Comparison of ENCODE assay signal across 9 cellular contexts in genomic region chr18:62521588-62521987, GRCh38. TPM values are rescaled to one million over a fixed set of nuclear protein-coding genes. Genes with fewer than 3 reads are reported as not detected.
DNase-seq lines count a peak whose midpoint lies in the region; ATAC-seq, FAIRE-seq and TF ChIP-seq lines count a peak whose summit lies in the region.
"Had no signal": no experiment of that assay in that cellular context is flagged by ENCODE, and none has a peak within 500 bp of the region (broad histone marks: within the 10 kb centered on the region; RNA-seq: fewer than 3 reads in every experiment).

No MANE protein-coding gene starts in this region.

- in situ Hi-C loops in HepG2 (cut with HindIII; ENCODE audit: extremely low pct_ligation_motif_present, low pct_unique_long_range_greater_than_20kb), result loop anchor here (5.0 to 10.0 kb wide), 2 partner anchors 67 to 94 kb away; no protein-coding TSS in a partner anchor

- POLR2A ChIA-PET in HepG2 (lab: Yijun Ruan, JAX), result interaction anchor here (1.3 to 5.3 kb wide), 9 partner anchors 10 to 101 kb away, joined by 4 to 41 read pairs (median 13); no protein-coding TSS in a partner anchor

- ATAC-seq in left ventricle myocardium superior, result no peak
- ATAC-seq in HepG2, result no peak

- H3K9ac ChIP-seq in HepG2 (ENCODE audit: insufficient read depth, low read depth, low read length), result peak overlapping the region; percentile 96

- 6% methylated on average over 2 of the region's 2 CpGs for WGBS in HepG2 (ENCODE audit: low lambda C conversion rate)

- no peaks in the 10 kb centered on the region for H3K9me3 ChIP-seq in left ventricle myocardium inferior (replicated peaks)
- no peaks in the 10 kb centered on the region for H3K9me3 ChIP-seq in HepG2 (ENCODE audit: low read length)

- intact Hi-C loops in left ventricle myocardium inferior (cut with micrococcal nuclease) (no loop called here), left ventricle myocardium superior (cut with micrococcal nuclease) (loop anchor here (5.0 kb wide), 1 partner anchor 94 kb away; no protein-coding TSS in a partner anchor), HepG2 (cut with micrococcal nuclease; ENCODE audit: unreplicated experiment) (loop anchor here (1.0 to 10.0 kb wide), 2 partner anchors 35 to 337 kb away; partner anchors contain the start of genes PIGN and RELCH)

- TF ChIP-seq EP300 in HepG2 (IDR thresholded peaks at IDR 0.05; ENCODE audit: low read depth in 2 of 2, low read length in 2 of 2) (no peak), HepG2 (CRISPR knock-in tag; IDR thresholded peaks at IDR 0.05; ENCODE audit: borderline replicate concordance) (no peak)

- H3K36me3 Mint-ChIP-seq in activated naive CD8-positive, alpha-beta T cell treated with anti-CD3 and anti-CD28 coated beads for 36 hours, result peaks cover 26% of the 10 kb centered on the region

- H3K4me3 ChIP-seq in left ventricle myocardium inferior (peak overlapping the region; percentile 97), HepG2 (replicated peaks in 1 of 3; ENCODE audit: insufficient read depth in 1 of 3, low read depth in 2 of 3, low read length in 3 of 3) (peak overlapping the region; percentile 81 to 98 (median 96); a peak in 5 of 6 replicates)

- peak; percentile 53 for FAIRE-seq in HepG2 (lab: Jason Lieb, UNC)

- no TSS peak for BruUV-seq in HepG2 (replicated peaks; lab: Mats Ljungman, UMichigan)

- H4K20me1 ChIP-seq in HepG2 (ENCODE audit: insufficient read depth, low read length), result peaks cover 3% of the 10 kb centered on the region; the same call in 1 of the 2 replicates

- CTCF ChIA-PET in HepG2 (lab: Yijun Ruan, JAX; ENCODE audit: low intra/inter-chr PET ratio, low total read pairs), result interaction anchor here (1.4 kb wide), 1 partner anchor 95 kb away, joined by 4 read pairs; no protein-coding TSS in a partner anchor

- peaks cover 31% of the 10 kb centered on the region for H3K4me1 Mint-ChIP-seq in activated naive CD8-positive, alpha-beta T cell treated with anti-CD3 and anti-CD28 coated beads for 36 hours

- H3K4me3 Mint-ChIP-seq in activated naive CD8-positive, alpha-beta T cell treated with anti-CD3 and anti-CD28 coated beads for 36 hours, result peak overlapping the region; percentile 85

- TF ChIP-seq CTCF in left ventricle myocardium inferior (IDR thresholded peaks at IDR 0.05; ENCODE audit: borderline replicate concordance), result no peak
- no peak for TF ChIP-seq CTCF in HepG2 (CRISPR knock-in tag; IDR thresholded peaks at IDR 0.05)

- TF ChIP-seq RAD21 in HepG2 (CRISPR knock-in tag; IDR thresholded peaks at IDR 0.05), result no peak

- peaks cover 2% of the 10 kb centered on the region for H3K9me3 Mint-ChIP-seq in activated naive CD8-positive, alpha-beta T cell treated with anti-CD3 and anti-CD28 coated beads for 36 hours

- H3K36me3 ChIP-seq in left ventricle myocardium inferior (no peaks in the 10 kb centered on the region), HepG2 (replicated peaks in 1 of 2; ENCODE audit: control insufficient read depth in 1 of 2, insufficient read depth in 2 of 2, low read length in 2 of 2) (0 out of 5 replicates have a peak, but pooled peaks cover 0 to 4% of the 10 kb centered on the region in 2 experiments)

- H3K79me2 ChIP-seq in HepG2 (ENCODE audit: insufficient read depth, low read length), result peaks cover 70% of the 10 kb centered on the region

- H3K4me1 ChIP-seq in left ventricle myocardium inferior, result peaks cover 50% of the 10 kb centered on the region
- peaks cover 33% of the 10 kb centered on the region for H3K4me1 ChIP-seq in HepG2 (ENCODE audit: insufficient read depth, low read length)

- no peaks in the 10 kb centered on the region for H3K27me3 Mint-ChIP-seq in activated naive CD8-positive, alpha-beta T cell treated with anti-CD3 and anti-CD28 coated beads for 36 hours

- H3K27me3 ChIP-seq in left ventricle myocardium inferior (ENCODE audit: low read depth) (no peaks in the 10 kb centered on the region), HepG2 (ENCODE audit: control insufficient read depth in 1 of 2, insufficient read depth in 2 of 2, low read length in 2 of 2) (no peaks in the 10 kb centered on the region; a peak in 1 of 5 replicates)

- H3K27ac ChIP-seq in left ventricle myocardium inferior (replicated peaks) (no peak overlapping the region), HepG2 (ENCODE audit: extremely low read length, insufficient read depth, low read length) (peak overlapping the region; percentile 92)

- no peak for TF ChIP-seq POLR2A in HepG2 (IDR thresholded peaks at IDR 0.05; ENCODE audit: insufficient read depth in 1 of 2, low read depth in 2 of 2, low read length in 2 of 2)

- H2AFZ ChIP-seq in HepG2 (ENCODE audit: low read length), result no peak overlapping the region

- DNase-seq in left ventricle myocardium inferior (no peak), left ventricle myocardium superior (no peak), HepG2 (ENCODE audit: low spot score) (peak; percentile 56), H4 (ENCODE audit: low spot score) (no peak), hepatic stellate cell (ENCODE audit: low spot score) (no peak), COR-L47 (lab: John Stamatoyannopoulos, UW) (no peak), anterior cingulate cortex (lab: John Stamatoyannopoulos, UW) (no peak)
- DNase-seq in activated naive CD8-positive, alpha-beta T cell treated with anti-CD3 and anti-CD28 coated beads for 36 hours, result no peak
- DNase-seq: NCI-H1436 had no signal

- H3K27ac Mint-ChIP-seq in activated naive CD8-positive, alpha-beta T cell treated with anti-CD3 and anti-CD28 coated beads for 36 hours, result peak overlapping the region; percentile 77

- peak overlapping the region; percentile 81 for H3K4me2 ChIP-seq in HepG2 (ENCODE audit: low read depth, low read length)

TF ChIP-seq in HepG2, 621 proteins besides CTCF, POLR2A, EP300 and RAD21 (continues in another document):
- TF ChIP-seq ZNF326 (CRISPR knock-in tag; IDR thresholded peaks at IDR 0.05; ENCODE audit: borderline replicate concordance) (no peak), USF2 (IDR thresholded peaks at IDR 0.05; ENCODE audit: low read depth, low read length) (no peak), USF2 (CRISPR knock-in tag; IDR thresholded peaks at IDR 0.05; ENCODE audit: borderline replicate concordance) (no peak), RXRB (CRISPR knock-in tag; IDR thresholded peaks at IDR 0.05; ENCODE audit: borderline replicate concordance) (peak; percentile 26; the same call in 1 of the 2 replicates), TRAFD1 (CRISPR knock-in tag; IDR thresholded peaks at IDR 0.05; ENCODE audit: borderline replicate concordance) (no peak)

RNA-seq across cellular contexts. Expression of gene ZCCHC2, which starts 1.2 kb away (rescaled TPM):
- total RNA-seq in left ventricle myocardium inferior (13.1 TPM), left ventricle myocardium superior (18.0 TPM), HepG2 (2016; rRNA removed; fragmentation: Illumina TruSeq; extraction: Trizol) (76.1 and 76.5 TPM in 2 replicates)
- 10 to 100 TPM; 25.1 to 28.9 TPM for total RNA-seq in activated naive CD8-positive, alpha-beta T cell treated with anti-CD3 and anti-CD28 coated beads for 36 hours
- 177 and 189 TPM in 2 replicates for total RNA-seq in HepG2 (2016; cell fraction: cytosol; rRNA removed; fragmentation: Illumina TruSeq; extraction: Trizol; ENCODE audit: low read depth)
- 71.7 and 74.4 TPM in 2 replicates for total RNA-seq in HepG2 (2016; cell fraction: insoluble cytoplasmic fraction; rRNA removed; fragmentation: Illumina TruSeq; extraction: Trizol)
- 60.3 and 72.3 TPM in 2 replicates for total RNA-seq in HepG2 (2016; cell fraction: membrane; rRNA removed; fragmentation: Illumina TruSeq; extraction: Trizol)
- 106 and 120 TPM in 2 replicates for total RNA-seq in HepG2 (2016; cell fraction: nucleus; rRNA removed; fragmentation: Illumina TruSeq; extraction: Trizol)
- polyA plus RNA-seq in HepG2 (2011; rRNA removed), result 52.2 and 62.5 TPM in 2 replicates
- 39.3 and 44.4 TPM in 2 replicates for polyA plus RNA-seq in HepG2 (2011; cell fraction: cytosol; rRNA removed)
- polyA plus RNA-seq in HepG2 (2011; cell fraction: nucleus; rRNA removed), result 79.8 and 99.4 TPM in 2 replicates
- 25.6 and 27.8 TPM in 2 replicates for polyA plus RNA-seq in HepG2 (2012)
- 4.7 and 5.0 TPM in 2 replicates for polyA plus RNA-seq in HepG2 (2016; cell fraction: cytosol; fragmentation: Illumina TruSeq; extraction: Trizol; ENCODE audit: low read depth)
- polyA plus RNA-seq in HepG2 (2016; cell fraction: insoluble cytoplasmic fraction; fragmentation: Illumina TruSeq; extraction: Trizol; ENCODE audit: low read depth), result 53.3 and 60.9 TPM in 2 replicates
- polyA plus RNA-seq in HepG2 (2016; cell fraction: membrane; fragmentation: Illumina TruSeq; extraction: Trizol; ENCODE audit: low read depth), result 13.0 and 14.6 TPM in 2 replicates
- polyA plus RNA-seq in HepG2 (2016; cell fraction: nucleus; fragmentation: Illumina TruSeq; extraction: Trizol; ENCODE audit: insufficient read depth, low read depth), result 129 and 143 TPM in 2 replicates
- 58.0 and 138 TPM in 2 replicates for polyA minus RNA-seq in HepG2 (2011; rRNA and poly(A)+ RNA removed; ENCODE audit: low replicate concordance)
- 42.1 and 44.2 TPM in 2 replicates for polyA minus RNA-seq in HepG2 (2011; cell fraction: cytosol; rRNA and poly(A)+ RNA removed)
- polyA minus RNA-seq in HepG2 (2011; cell fraction: nucleus; rRNA and poly(A)+ RNA removed), result 164 and 187 TPM in 2 replicates
- total RNA-seq in H4 (2014; rRNA removed; shearing (Covaris generic)), result 5.2 and 5.3 TPM in 2 replicates
